Comparison of ENCODE assay signal across 23 cellular contexts in genomic region chr22:41204066-41204465, GRCh38. TPM values are rescaled to one million over a fixed set of nuclear protein-coding genes. Genes with fewer than 3 reads are reported as not detected.
DNase-seq lines count a peak whose midpoint lies in the region; ATAC-seq, FAIRE-seq and TF ChIP-seq lines count a peak whose summit lies in the region.
"Had no signal": no experiment of that assay in that cellular context is flagged by ENCODE, and none has a peak within 500 bp of the region (broad histone marks: within the 10 kb centered on the region; RNA-seq: fewer than 3 reads in every experiment).

No MANE protein-coding gene starts in this region.

- intact Hi-C loops in CD4-positive, alpha-beta memory T cell (cut with micrococcal nuclease), result loop anchor here (2.0 kb wide), 3 partner anchors 83 to 567 kb away; partner anchors contain the start of genes MRTFA and RANGAP1
- intact Hi-C loops in activated T-helper 2 cell treated with anti-CD3 and anti-CD28 coated beads, Interferon-gamma antibody, Interleukin-2, Interleukin-4, amounts not matched to agents 10 μg/mL and 5 μg/mL and 100 μg/mL, durations not matched to agents 14 hours and 24 hours and 36 hours (cut with micrococcal nuclease), result loop anchor here (10.0 kb wide), 1 partner anchor 241 kb away; the partner anchor contains the start of gene TOB2

- peaks cover 18% of the 10 kb centered on the region for H3K4me1 ChIP-seq in CD4-positive, alpha-beta memory T cell (ENCODE audit: insufficient read depth, low read length)

- peaks cover 3 to 6% of the 10 kb centered on the region in 2 donors for H3K27me3 Mint-ChIP-seq in CD4-positive, alpha-beta memory T cell
- H3K27me3 Mint-ChIP-seq in activated T-helper 2 cell treated with anti-CD3 and anti-CD28 coated beads, Interferon-gamma antibody, Interleukin-2, Interleukin-4, amounts not matched to agents 10 μg/mL and 5 μg/mL and 100 μg/mL, durations not matched to agents 14 hours and 24 hours and 36 hours (ENCODE audit: low read depth), result peaks cover 24% of the 10 kb centered on the region
- H3K27me3 Mint-ChIP-seq in mesothelial cell of epicardium (ENCODE audit: low read depth), result peaks cover 17% of the 10 kb centered on the region

- no peak overlapping the region for H3K4me3 ChIP-seq in CD4-positive, alpha-beta memory T cell (ENCODE audit: low read length in 2 of 2)
- H3K4me3 ChIP-seq: upper lobe of right lung had no signal

- no peak for FAIRE-seq in GM12891 (lab: Jason Lieb, UNC)

- TF ChIP-seq CTCF in mesothelial cell of epicardium (IDR thresholded peaks at IDR 0.05; ENCODE audit: unreplicated experiment), result no peak

- peak overlapping the region in 4 of 7 donors; percentile 49 to 90 (median 84) for H3K27ac Mint-ChIP-seq in CD4-positive, alpha-beta memory T cell
- no peak overlapping the region for H3K27ac Mint-ChIP-seq in activated T-helper 2 cell treated with anti-CD3 and anti-CD28 coated beads, Interferon-gamma antibody, Interleukin-2, Interleukin-4, amounts not matched to agents 10 μg/mL and 5 μg/mL and 100 μg/mL, durations not matched to agents 14 hours and 24 hours and 36 hours
- peak overlapping the region; percentile 19 for H3K27ac Mint-ChIP-seq in mesothelial cell of epicardium
- H3K27ac Mint-ChIP-seq: activated naive CD4-positive, alpha-beta T cell treated with anti-CD3 and anti-CD28 coated beads for 36 hours had no signal

- H3K27ac ChIP-seq in CD4-positive, alpha-beta memory T cell (ENCODE audit: low read depth, low read length), result no peak overlapping the region
- H3K27ac ChIP-seq: esophagus muscularis mucosa, gastroesophageal sphincter, RWPE1, upper lobe of right lung had no signal

- H3K9me3 Mint-ChIP-seq in CD4-positive, alpha-beta memory T cell, result no peaks in the 10 kb centered on the region
- H3K9me3 Mint-ChIP-seq in activated T-helper 2 cell treated with anti-CD3 and anti-CD28 coated beads, Interferon-gamma antibody, Interleukin-2, Interleukin-4, amounts not matched to agents 10 μg/mL and 5 μg/mL and 100 μg/mL, durations not matched to agents 14 hours and 24 hours and 36 hours, result no peaks in the 10 kb centered on the region
- no peaks in the 10 kb centered on the region for H3K9me3 Mint-ChIP-seq in mesothelial cell of epicardium
- H3K9me3 Mint-ChIP-seq: activated naive CD4-positive, alpha-beta T cell treated with anti-CD3 and anti-CD28 coated beads for 36 hours; CD8-positive, alpha-beta T cell had no signal

- no peak for TF ChIP-seq POLR2A in GM12891 (IDR thresholded peaks at IDR 0.05; ENCODE audit: low read depth, low read length)

- no peaks in the 10 kb centered on the region for H3K27me3 ChIP-seq in CD4-positive, alpha-beta memory T cell (ENCODE audit: insufficient read depth, low read length)
- H3K27me3 ChIP-seq: esophagus muscularis mucosa, gastroesophageal sphincter, upper lobe of right lung had no signal

- H3K4me3 Mint-ChIP-seq in CD4-positive, alpha-beta memory T cell, result peak overlapping the region in 4 of 8 donors; percentile 11 to 61 (median 40)
- H3K4me3 Mint-ChIP-seq in activated T-helper 2 cell treated with anti-CD3 and anti-CD28 coated beads, Interferon-gamma antibody, Interleukin-2, Interleukin-4, amounts not matched to agents 10 μg/mL and 5 μg/mL and 100 μg/mL, durations not matched to agents 14 hours and 24 hours and 36 hours (ENCODE audit: low read depth), result peak overlapping the region; percentile 54
- no peak overlapping the region for H3K4me3 Mint-ChIP-seq in mesothelial cell of epicardium

- CTCF ChIA-PET in CD4-positive, alpha-beta memory T cell (lab: Charles Lee; ENCODE audit: partially characterized antibody), result no interaction called here

- no peaks in the 10 kb centered on the region for H3K36me3 ChIP-seq in CD4-positive, alpha-beta memory T cell (ENCODE audit: insufficient read depth, low read length)
- H3K36me3 ChIP-seq: upper lobe of right lung had no signal

- peaks cover 15 to 34% (median 21%) of the 10 kb centered on the region in 4 donors for H3K4me1 Mint-ChIP-seq in CD4-positive, alpha-beta memory T cell
- peaks cover 12% of the 10 kb centered on the region for H3K4me1 Mint-ChIP-seq in activated T-helper 2 cell treated with anti-CD3 and anti-CD28 coated beads, Interferon-gamma antibody, Interleukin-2, Interleukin-4, amounts not matched to agents 10 μg/mL and 5 μg/mL and 100 μg/mL, durations not matched to agents 14 hours and 24 hours and 36 hours (ENCODE audit: low read depth)
- H3K4me1 Mint-ChIP-seq in mesothelial cell of epicardium, result peaks cover 19% of the 10 kb centered on the region

- DNase-seq in CD4-positive, alpha-beta memory T cell, result no peak
- DNase-seq in GM12891 (ENCODE audit: insufficient read length, low spot score), result no peak
- no peak for DNase-seq in activated T-helper 2 cell treated with anti-CD3 and anti-CD28 coated beads, Interferon-gamma antibody, Interleukin-2, Interleukin-4, amounts not matched to agents 10 μg/mL and 5 μg/mL and 100 μg/mL, durations not matched to agents 14 hours and 24 hours and 36 hours (ENCODE audit: low spot score)
- no peak for DNase-seq in mesothelial cell of epicardium (ENCODE audit: low spot score in 2 of 2, unreplicated experiment in 2 of 2)
- DNase-seq in NK-92 (lab: John Stamatoyannopoulos, UW; ENCODE audit: unreplicated experiment), result no peak
- no peak for DNase-seq in NCI-H2081 treated with DMSO at 0.1 percent for 48 hours (lab: John Stamatoyannopoulos, UW)
- DNase-seq: activated CD4-positive, alpha-beta T cell treated with anti-CD3 and anti-CD28 coated beads, Interleukin-2, amount 50 U/mL, for 1 hour; activated naive CD4-positive, alpha-beta T cell treated with anti-CD3 and anti-CD28 coated beads for 36 hours; CD8-positive, alpha-beta T cell; effector CD8-positive, alpha-beta T cell; H7; kidney glomerular epithelial cell; NCI-H1436 treated with DMSO at 0.1 percent for 48 hours; NCI-H2171; NCI-H524 treated with DMSO at 0.1 percent for 48 hours; stimulated activated CD4-positive, alpha-beta T cell treated with anti-CD3 and anti-CD28 coated beads, Interleukin-4, amount 100 ng/mL, for 24 hours; upper lobe of right lung had no signal

- H3K36me3 Mint-ChIP-seq in CD4-positive, alpha-beta memory T cell, result peaks cover 4 to 11% of the 10 kb centered on the region in 2 donors
- peaks cover 14% of the 10 kb centered on the region for H3K36me3 Mint-ChIP-seq in activated T-helper 2 cell treated with anti-CD3 and anti-CD28 coated beads, Interferon-gamma antibody, Interleukin-2, Interleukin-4, amounts not matched to agents 10 μg/mL and 5 μg/mL and 100 μg/mL, durations not matched to agents 14 hours and 24 hours and 36 hours (ENCODE audit: low read depth)
- peaks cover 4% of the 10 kb centered on the region for H3K36me3 Mint-ChIP-seq in mesothelial cell of epicardium

- no peaks in the 10 kb centered on the region for H3K9me3 ChIP-seq in CD4-positive, alpha-beta memory T cell (ENCODE audit: control insufficient read depth in 1 of 2, low read length in 2 of 2)
- H3K9me3 ChIP-seq: esophagus muscularis mucosa, gastroesophageal sphincter, upper lobe of right lung had no signal

- POLR2A ChIA-PET in CD4-positive, alpha-beta memory T cell (lab: Charles Lee; ENCODE audit: partially characterized antibody), result no interaction called here

- ATAC-seq in HG03571 (IDR thresholded peaks at IDR 0.05; ENCODE audit: unreplicated experiment) (no peak), GM21367 (IDR thresholded peaks at IDR 0.05; ENCODE audit: unreplicated experiment) (no peak)

TF ChIP-seq in GM12891, 5 proteins besides CTCF, POLR2A, EP300 and RAD21:
- peak; percentile 36; the same call in 1 of the 2 replicates for TF ChIP-seq SPI1 (IDR thresholded peaks at IDR 0.05; ENCODE audit: low read depth, low read length)
- no peak for TF ChIP-seq POU2F2 (IDR thresholded peaks at IDR 0.05; ENCODE audit: low read depth, low read length)

RNA-seq across cellular contexts. Expression of gene L3MBTL2, which starts 1.0 kb away (rescaled TPM):
- total RNA-seq in CD4-positive, alpha-beta memory T cell, result 10 to 100 TPM; 42.7 to 48.2 TPM
- polyA plus RNA-seq in CD4-positive, alpha-beta memory T cell, result 10 to 100 TPM; 27.5 to 28.1 TPM
- 17.4 TPM for polyA plus RNA-seq in GM12891 (2012; ENCODE audit: low read depth, missing spikeins)
- total RNA-seq in activated T-helper 2 cell treated with anti-CD3 and anti-CD28 coated beads, Interferon-gamma antibody, Interleukin-2, Interleukin-4, amounts not matched to agents 10 μg/mL and 5 μg/mL and 100 μg/mL, durations not matched to agents 14 hours and 24 hours and 36 hours, result 39.3 and 42.2 TPM in 2 replicates
- total RNA-seq in mesothelial cell of epicardium, result 25.2 to 27.2 TPM (median 26.4 TPM) in 3 replicates

RNA-seq across cellular contexts. Expression of gene CHADL, which starts 36.7 kb away (rescaled TPM):
- 1 to 10 TPM in 1 of 2 experiments, under 1 TPM in 1; 0.67 to 1.0 TPM for total RNA-seq in CD4-positive, alpha-beta memory T cell
- polyA plus RNA-seq in CD4-positive, alpha-beta memory T cell, result under 1 TPM; 0.10 to 0.26 TPM
- polyA plus RNA-seq in GM12891 (2012; ENCODE audit: low read depth, missing spikeins), result not detected
- 0.11 and 0.62 TPM in 2 replicates for total RNA-seq in activated T-helper 2 cell treated with anti-CD3 and anti-CD28 coated beads, Interferon-gamma antibody, Interleukin-2, Interleukin-4, amounts not matched to agents 10 μg/mL and 5 μg/mL and 100 μg/mL, durations not matched to agents 14 hours and 24 hours and 36 hours
- 3.2 to 4.6 TPM (median 3.3 TPM) in 3 replicates for total RNA-seq in mesothelial cell of epicardium
- total RNA-seq: H7, smooth muscle cell had no signal
